ENCODE assay signal across 9 cellular contexts in the genomic region with DNA sequence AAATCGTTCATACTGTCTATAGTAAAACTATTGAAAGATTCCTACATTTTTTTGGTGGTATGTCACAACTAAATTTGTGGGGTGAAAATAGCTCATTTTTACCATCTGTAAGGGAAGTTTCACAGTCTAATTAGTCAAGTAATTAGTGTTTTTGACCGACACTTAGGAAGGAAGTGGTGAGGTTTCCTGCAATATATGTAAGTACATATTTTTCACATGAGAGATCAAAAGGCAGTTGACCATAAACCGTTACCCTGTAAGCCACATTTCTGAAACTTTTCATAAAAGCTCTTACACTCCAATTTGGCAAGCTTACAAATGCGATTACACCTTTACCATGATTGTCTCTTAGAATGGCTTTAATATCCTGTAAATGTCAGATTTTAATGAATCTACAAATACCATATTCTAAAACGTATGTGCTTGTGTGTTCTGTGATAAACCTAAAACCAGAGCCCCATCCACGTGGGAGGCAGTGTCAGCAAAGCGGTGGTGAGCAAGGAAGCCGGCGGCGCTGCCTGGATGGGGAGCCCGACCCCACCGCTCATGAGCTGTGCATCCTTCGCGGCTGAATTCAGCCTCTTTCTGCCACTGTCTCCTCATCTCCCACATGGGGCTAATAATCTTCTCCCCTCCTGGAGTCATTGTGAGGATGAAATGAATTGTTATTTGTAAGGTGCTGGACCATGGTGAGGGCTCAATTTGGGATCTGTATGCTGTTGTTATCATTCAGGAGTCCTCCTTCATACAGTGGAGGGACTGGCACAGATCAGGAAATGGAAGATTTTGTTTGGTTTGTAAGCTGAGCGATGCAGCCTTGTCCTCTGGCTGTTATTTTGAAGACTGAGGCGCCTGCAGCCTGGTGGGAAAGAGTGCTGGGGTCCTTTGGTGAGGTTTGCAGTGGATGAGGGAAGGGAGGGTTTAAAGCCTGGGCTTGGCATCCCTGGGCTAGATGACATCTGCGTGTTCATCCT. TPM values are rescaled to one million over a fixed set of nuclear protein-coding genes. Genes with fewer than 3 reads are reported as not detected.
DNase-seq lines count a peak whose midpoint lies in the region; ATAC-seq, FAIRE-seq and TF ChIP-seq lines count a peak whose summit lies in the region.
"Not testable (repeated sequence)": the region's sequence is repeated elsewhere in the genome, so short reads cannot be mapped to it uniquely, and the experiment has no call there.
"Had no signal": no experiment of that assay in that cellular context is flagged by ENCODE, and none has a peak within 500 bp of the region (broad histone marks: within the 10 kb centered on the region; RNA-seq: fewer than 3 reads in every experiment).

No MANE protein-coding gene starts in this region.

- peaks cover 40% of the 10 kb centered on the region; the same call in 1 of the 2 replicates for H3K27me3 ChIP-seq in BLaER1
- H3K27me3 ChIP-seq in bronchial epithelial cell (ENCODE audit: control insufficient read depth, insufficient read depth, low read length): not testable (repeated sequence)

- not testable (repeated sequence) for H3K9me3 ChIP-seq in BLaER1; T-helper 17 cell (ENCODE audit: control insufficient read depth, low read length, poor library complexity, severe bottlenecking)

- H3K4me3 ChIP-seq in BLaER1; bronchial epithelial cell (ENCODE audit: low read depth, low read length): not testable (repeated sequence)

- H3K27me3 Mint-ChIP-seq in T-helper 17 cell: not testable (repeated sequence)

- not testable (repeated sequence) for H4K20me1 ChIP-seq in BLaER1

- not testable (repeated sequence) for DNase-seq in T-helper 17 cell; bronchial epithelial cell (ENCODE audit: low read depth)
- DNase-seq in activated CD8-positive, alpha-beta memory T cell treated with anti-CD3 and anti-CD28 coated beads, Interleukin-2, amount 50 U/mL, for 4 hours: peak; percentile 24
- DNase-seq in stimulated activated CD4-positive, alpha-beta T cell treated with anti-CD3 and anti-CD28 coated beads, Interleukin-2, amount 100 ng/mL, for 24 hours: peak; percentile 31 to 40

- not testable (repeated sequence) for H3K4me1 Mint-ChIP-seq in T-helper 17 cell

- not testable (repeated sequence) for TF ChIP-seq CTCF in bronchial epithelial cell (IDR thresholded peaks at IDR 0.05; ENCODE audit: insufficient read depth, low read length, severe bottlenecking)

- H3K4me1 ChIP-seq in BLaER1: peaks cover 32% of the 10 kb centered on the region

- FAIRE-seq in bronchial epithelial cell (lab: Jason Lieb, UNC): peak; percentile 81

- not testable (repeated sequence) for H3K36me3 Mint-ChIP-seq in T-helper 17 cell (ENCODE audit: low read depth)

- H3K27ac ChIP-seq in BLaER1: not testable (repeated sequence)

- ATAC-seq in GM18861 (IDR thresholded peaks at IDR 0.05; ENCODE audit: unreplicated experiment) (peak; percentile 80), GM21529 (IDR thresholded peaks at IDR 0.05; ENCODE audit: unreplicated experiment) (peak; percentile 57), HG03460 (IDR thresholded peaks at IDR 0.05; ENCODE audit: unreplicated experiment) (peak; percentile 57), T-helper 17 cell (peak; percentile 59)

- not testable (repeated sequence) for H3K27ac Mint-ChIP-seq in T-helper 17 cell

- not testable (repeated sequence) for H3K36me3 ChIP-seq in BLaER1; bronchial epithelial cell (ENCODE audit: control insufficient read depth, insufficient read depth, low read length)

- peak overlapping the region; percentile 66 for H3K4me3 Mint-ChIP-seq in T-helper 17 cell

- H3K4me2 ChIP-seq in BLaER1: peak overlapping the region; percentile 58

- H3K9ac ChIP-seq in BLaER1: not testable (repeated sequence)

RNA-seq across cellular contexts. Expression of gene TVP23C, which starts 26.6 kb away (rescaled TPM):
- total RNA-seq in T-helper 17 cell (10 to 100 TPM; 18.2 to 21.8 TPM), bronchial epithelial cell (14.0 and 29.4 TPM in 2 replicates)

RNA-seq across cellular contexts. Expression of gene FBXW10B, which starts 29.7 kb away (rescaled TPM):
- total RNA-seq in T-helper 17 cell (under 1 TPM in 1 of 2 donors, not detected in 1; 0.78 TPM), bronchial epithelial cell (1.3 and 3.6 TPM in 2 replicates)
- total RNA-seq: H9 had no signal
